ENCODE assay signal across 8 cellular contexts in genomic region chr16:81429045-81429521, GRCh38. TPM values are rescaled to one million over a fixed set of nuclear protein-coding genes. Genes with fewer than 3 reads are reported as not detected.
DNase-seq lines count a peak whose midpoint lies in the region; ATAC-seq, FAIRE-seq and TF ChIP-seq lines count a peak whose summit lies in the region.

No MANE protein-coding gene starts in this region.

- no peak overlapping the region for H3K27ac ChIP-seq in H1 (ENCODE audit: low read depth, low read length)

- no peak for FAIRE-seq in H1 (lab: Jason Lieb, UNC)

- H3K27ac Mint-ChIP-seq in neural crest cell (ENCODE audit: unreplicated experiment) = peak overlapping the region; percentile 45
- no peak overlapping the region for H3K27ac Mint-ChIP-seq in activated naive CD8-positive, alpha-beta T cell treated with anti-CD3 and anti-CD28 coated beads for 36 hours

- TF ChIP-seq CTCF in H1 (IDR thresholded peaks at IDR 0.05; ENCODE audit: control extremely low read depth in 1 of 3, insufficient read depth in 1 of 3, low read depth in 1 of 3, low read length in 3 of 3) (peak; percentile 34 to 54 (median 50)), neural crest cell (conservative IDR thresholded peaks at IDR 0.05) (peak; percentile 59)

- H2BK5ac ChIP-seq in H1 (ENCODE audit: low read depth, low read length) = no peak overlapping the region

- H2AK5ac ChIP-seq in H1 (ENCODE audit: low read depth, low read length) = no peak overlapping the region

- H3K4me3 ChIP-seq in H1 (ENCODE audit: extremely low read depth in 1 of 4, insufficient read depth in 2 of 4, low read depth in 3 of 4, low read length in 4 of 4) = no peak overlapping the region

- ATAC-seq in GM18858 (IDR thresholded peaks at IDR 0.05; ENCODE audit: unreplicated experiment) = no peak

- no peak overlapping the region; a peak in 1 of 4 replicates for H3K4me2 ChIP-seq in H1 (ENCODE audit: insufficient read depth in 1 of 2, low read depth in 2 of 2, low read length in 2 of 2)

- no peaks in the 10 kb centered on the region for H3K23me2 ChIP-seq in H1 (ENCODE audit: low read depth, low read length)

- H4K91ac ChIP-seq in H1 (replicated peaks; ENCODE audit: insufficient read length, low read length) = no peak overlapping the region

- 0 out of 2 replicates have a peak overlapping the region, but pooled peaks have one; percentile 60 for H3K18ac ChIP-seq in H1 (ENCODE audit: extremely low read depth, low read length)

- H2BK120ac ChIP-seq in H1 (replicated peaks; ENCODE audit: low read depth, low read length) = no peak overlapping the region

- no peaks in the 10 kb centered on the region for H3K79me2 ChIP-seq in H1 (ENCODE audit: control insufficient read depth in 1 of 2, insufficient read depth in 2 of 2, low read length in 2 of 2)

- no peaks in the 10 kb centered on the region for H3K79me1 ChIP-seq in H1 (ENCODE audit: low read depth, low read length)

- peaks cover 0 to 9% (median under 1%) of the 10 kb centered on the region in 4 experiments; a peak in 3 of 7 replicates for H3K4me1 ChIP-seq in H1 (replicated peaks in 1 of 4; ENCODE audit: control insufficient read depth in 3 of 4, insufficient read depth in 4 of 4, low read length in 3 of 4)

- H2BK12ac ChIP-seq in H1 (ENCODE audit: low read depth, low read length) = peak overlapping the region; percentile 53; the same call in 1 of the 2 replicates

- no peak overlapping the region for H3K4ac ChIP-seq in H1 (replicated peaks; ENCODE audit: insufficient read length, low read depth, low read length)

- peaks cover 2% of the 10 kb centered on the region for H3K9me3 Mint-ChIP-seq in neural crest cell
- H3K9me3 Mint-ChIP-seq in activated naive CD8-positive, alpha-beta T cell treated with anti-CD3 and anti-CD28 coated beads for 36 hours = peaks cover 2% of the 10 kb centered on the region

- no peak overlapping the region for H3K9ac ChIP-seq in H1 (replicated peaks in 1 of 4; ENCODE audit: extremely low read depth in 1 of 4, low read depth in 3 of 4, low read length in 3 of 4)

- no peaks in the 10 kb centered on the region for H4K20me1 ChIP-seq in H1 (replicated peaks in 1 of 2; ENCODE audit: control insufficient read depth in 1 of 2, insufficient read depth in 2 of 2, low read length in 2 of 2)

- peak; percentile 41 for DNase-seq in SIG-M5 treated with dmso at 0.1 percent for 504 hours (lab: John Stamatoyannopoulos, UW; ENCODE audit: unreplicated experiment)
- DNase-seq in SIG-M5 (lab: John Stamatoyannopoulos, UW) = no peak
- DNase-seq in NOMO-1 (lab: John Stamatoyannopoulos, UW; ENCODE audit: unreplicated experiment in 2 of 2) = peak; percentile 16 to 75
- no peak for DNase-seq in H1 (ENCODE audit: low read depth in 1 of 2, low spot score in 2 of 2)
- DNase-seq in neural crest cell (ENCODE audit: low read depth, low spot score) = no peak
- no peak for DNase-seq in effector CD4-positive, alpha-beta T cell
- DNase-seq in activated naive CD8-positive, alpha-beta T cell treated with anti-CD3 and anti-CD28 coated beads for 36 hours = no peak

- no peaks in the 10 kb centered on the region for H3K27me3 ChIP-seq in H1 (replicated peaks in 1 of 4; ENCODE audit: control insufficient read depth in 3 of 4, extremely low read depth in 1 of 4, insufficient read depth in 3 of 4, low read length in 3 of 4)

- no peaks in the 10 kb centered on the region for H3K27me3 Mint-ChIP-seq in neural crest cell (ENCODE audit: low read depth)
- no peaks in the 10 kb centered on the region for H3K27me3 Mint-ChIP-seq in activated naive CD8-positive, alpha-beta T cell treated with anti-CD3 and anti-CD28 coated beads for 36 hours

- TF ChIP-seq RAD21 in H1 (IDR thresholded peaks at IDR 0.05 in 1 of 2, conservative IDR thresholded peaks at IDR 0.05 in 1 of 2; ENCODE audit: low read depth in 2 of 2, low read length in 2 of 2) = peak; percentile 51 to 58

- H4K8ac ChIP-seq in H1 (ENCODE audit: extremely low read depth, insufficient read depth, low read length) = peak overlapping the region; percentile 87; the same call in 1 of the 2 replicates

- TF ChIP-seq POLR2A in H1 (IDR thresholded peaks at IDR 0.05; ENCODE audit: control extremely low read depth in 1 of 2, low read depth in 2 of 2, low read length in 2 of 2) = no peak

- TF ChIP-seq EP300 in H1 (IDR thresholded peaks at IDR 0.05; ENCODE audit: borderline replicate concordance in 1 of 2, low read depth in 2 of 2, low read length in 2 of 2) = no peak

- H3K36me3 ChIP-seq in H1 (ENCODE audit: control insufficient read depth in 2 of 4, insufficient read depth in 4 of 4, low read length in 3 of 4) = no peaks in the 10 kb centered on the region

- no peak overlapping the region for H3K14ac ChIP-seq in H1 (ENCODE audit: insufficient read length)

- no peak overlapping the region for H3K56ac ChIP-seq in H1 (replicated peaks; ENCODE audit: insufficient read length, low read depth, low read length)

- H4K5ac ChIP-seq in H1 (ENCODE audit: insufficient read length, low read depth, low read length) = no peak overlapping the region

- H3K9me3 ChIP-seq in H1 (ENCODE audit: insufficient read depth in 2 of 2, low read depth in 1 of 2, low read length in 1 of 2) = no peaks in the 10 kb centered on the region

- WGBS in H1 (ENCODE audit: extremely low coverage in 1 of 2, insufficient coverage in 1 of 2, insufficient read length in 1 of 2, insufficient replicate concordance in 2 of 2, low coverage in 1 of 2, low lambda C conversion rate in 2 of 2, missing lambda C conversion rate in 1 of 2), 2 experiments = 69% methylated on average over 3 of the region's 3 CpGs; no CpG with 5 or more reads in 1 of the 2 experiments

- H2BK20ac ChIP-seq in H1 (ENCODE audit: low read length) = 0 out of 2 replicates have a peak overlapping the region, but pooled peaks have one; percentile 66

- CTCF ChIA-PET in H1 (lab: Charles Lee; ENCODE audit: partially characterized antibody) = interaction anchor here (0.7 to 3.6 kb wide), 24 partner anchors 8 to 286 kb away, joined by 3 to 30 read pairs (median 5); no protein-coding TSS in a partner anchor

- H3K4me3 Mint-ChIP-seq in neural crest cell = no peak overlapping the region
- no peak overlapping the region for H3K4me3 Mint-ChIP-seq in activated naive CD8-positive, alpha-beta T cell treated with anti-CD3 and anti-CD28 coated beads for 36 hours

- POLR2A ChIA-PET in H1 (lab: Charles Lee; ENCODE audit: partially characterized antibody) = interaction anchor here (0.6 to 0.9 kb wide), 2 partner anchors 17 to 22 kb away, joined by 3 to 5 read pairs; no protein-coding TSS in a partner anchor

- peaks cover 17% of the 10 kb centered on the region for H3K4me1 Mint-ChIP-seq in neural crest cell
- peaks cover 13% of the 10 kb centered on the region for H3K4me1 Mint-ChIP-seq in activated naive CD8-positive, alpha-beta T cell treated with anti-CD3 and anti-CD28 coated beads for 36 hours

- H3K23ac ChIP-seq in H1 (ENCODE audit: insufficient read length) = no peak overlapping the region

- H3K36me3 Mint-ChIP-seq in neural crest cell (ENCODE audit: low read depth) = no peaks in the 10 kb centered on the region
- no peaks in the 10 kb centered on the region for H3K36me3 Mint-ChIP-seq in activated naive CD8-positive, alpha-beta T cell treated with anti-CD3 and anti-CD28 coated beads for 36 hours

- H2BK15ac ChIP-seq in H1 (ENCODE audit: low read length) = peak overlapping the region; percentile 25

- peak overlapping the region; percentile 96 for H2AFZ ChIP-seq in H1 (ENCODE audit: low read length)

TF ChIP-seq in H1, 55 proteins besides CTCF, POLR2A, EP300 and RAD21 (continues in another document):
- TF ChIP-seq RXRA (IDR thresholded peaks at IDR 0.05; ENCODE audit: insufficient read depth, low read depth, low read length) (no peak), EGR1 (IDR thresholded peaks at IDR 0.05; ENCODE audit: borderline replicate concordance, low read depth, low read length) (no peak), SIRT6 (IDR thresholded peaks at IDR 0.05; ENCODE audit: low read length) (no peak), CBX5 (IDR thresholded peaks at IDR 0.05; ENCODE audit: low read depth, low read length) (no peak), NANOG (IDR thresholded peaks at IDR 0.05; ENCODE audit: insufficient read depth, low read depth, low read length, poor library complexity, severe bottlenecking) (no peak), SP2 (IDR thresholded peaks at IDR 0.05; ENCODE audit: low read length) (no peak), TBP (IDR thresholded peaks at IDR 0.05; ENCODE audit: low read depth, low read length) (0 out of 2 replicates have a peak, but pooled peaks have one; percentile 25), SIN3A (conservative IDR thresholded peaks at IDR 0.05 in 1 of 2, IDR thresholded peaks at IDR 0.05 in 1 of 2; ENCODE audit: low read depth in 1 of 2, low read length in 2 of 2) (no peak)
- TF ChIP-seq, protein P1, sequence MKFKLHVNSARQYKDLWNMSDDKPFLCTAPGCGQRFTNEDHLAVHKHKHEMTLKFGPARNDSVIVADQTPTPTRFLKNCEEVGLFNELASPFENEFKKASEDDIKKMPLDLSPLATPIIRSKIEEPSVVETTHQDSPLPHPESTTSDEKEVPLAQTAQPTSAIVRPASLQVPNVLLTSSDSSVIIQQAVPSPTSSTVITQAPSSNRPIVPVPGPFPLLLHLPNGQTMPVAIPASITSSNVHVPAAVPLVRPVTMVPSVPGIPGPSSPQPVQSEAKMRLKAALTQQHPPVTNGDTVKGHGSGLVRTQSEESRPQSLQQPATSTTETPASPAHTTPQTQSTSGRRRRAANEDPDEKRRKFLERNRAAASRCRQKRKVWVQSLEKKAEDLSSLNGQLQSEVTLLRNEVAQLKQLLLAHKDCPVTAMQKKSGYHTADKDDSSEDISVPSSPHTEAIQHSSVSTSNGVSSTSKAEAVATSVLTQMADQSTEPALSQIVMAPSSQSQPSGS (IDR thresholded peaks at IDR 0.05; ENCODE audit: low read length) = no peak
- TF ChIP-seq, protein P2, sequence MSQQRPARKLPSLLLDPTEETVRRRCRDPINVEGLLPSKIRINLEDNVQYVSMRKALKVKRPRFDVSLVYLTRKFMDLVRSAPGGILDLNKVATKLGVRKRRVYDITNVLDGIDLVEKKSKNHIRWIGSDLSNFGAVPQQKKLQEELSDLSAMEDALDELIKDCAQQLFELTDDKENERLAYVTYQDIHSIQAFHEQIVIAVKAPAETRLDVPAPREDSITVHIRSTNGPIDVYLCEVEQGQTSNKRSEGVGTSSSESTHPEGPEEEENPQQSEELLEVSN (IDR thresholded peaks at IDR 0.05) = 0 out of 2 replicates have a peak, but pooled peaks have one; percentile 24

RNA-seq across cellular contexts. Expression of gene CMIP, which starts 15.5 kb away (rescaled TPM):
- total RNA-seq in H1 (2021; fragmentation: NEBNext Ultra II Directional; extraction: Animal tissue kit (Norgen Biotek cat#: 25700)) = 53.2 and 62.0 TPM in 2 replicates
- 7.9 and 21.2 TPM in 2 replicates for polyA plus RNA-seq in H1 (2011; rRNA removed)
- polyA plus RNA-seq in H1 (2011; cell fraction: cytosol; rRNA removed) = 7.9 TPM
- 27.3 TPM for polyA plus RNA-seq in H1 (2011; cell fraction: nucleus; rRNA removed)
- polyA plus RNA-seq in H1 (2012, experiment 1 of 2) = 44.6 to 50.3 TPM (median 45.5 TPM) in 4 replicates
- 28.6 TPM for polyA plus RNA-seq in H1 (2012, experiment 2 of 2)
- 36.4 TPM for polyA plus RNA-seq in H1 (2013, experiment 1 of 2)
- polyA plus RNA-seq in H1 (2013, experiment 2 of 2) = 34.4 TPM
- polyA minus RNA-seq in H1 (2011; rRNA and poly(A)+ RNA removed) = 20.8 and 26.6 TPM in 2 replicates
- 35.2 TPM for polyA minus RNA-seq in H1 (2011; cell fraction: cytosol; rRNA and poly(A)+ RNA removed)
- polyA minus RNA-seq in H1 (2011; cell fraction: nucleus; rRNA and poly(A)+ RNA removed) = 37.7 TPM
- total RNA-seq in neural crest cell = 41.2 and 44.6 TPM in 2 replicates
- 10 to 100 TPM; 28.1 to 29.7 TPM for total RNA-seq in activated naive CD8-positive, alpha-beta T cell treated with anti-CD3 and anti-CD28 coated beads for 36 hours

Comparison
In these comparisons a context has a peak if more than half of its experiments do, and no peak if none do; other contexts are left out.
1. DNase-seq: peak in SIG-M5 treated with dmso at 0.1 percent for 504 hours (single experiment) and NOMO-1 (2 of 2); none in SIG-M5 (single experiment), H1 (0 of 2), neural crest cell (single experiment), effector CD4-positive, alpha-beta T cell (single experiment) and activated naive CD8-positive, alpha-beta T cell treated with anti-CD3 and anti-CD28 coated beads for 36 hours (single experiment).